ENCODE assay signal across 8 cellular contexts in the genomic region with DNA sequence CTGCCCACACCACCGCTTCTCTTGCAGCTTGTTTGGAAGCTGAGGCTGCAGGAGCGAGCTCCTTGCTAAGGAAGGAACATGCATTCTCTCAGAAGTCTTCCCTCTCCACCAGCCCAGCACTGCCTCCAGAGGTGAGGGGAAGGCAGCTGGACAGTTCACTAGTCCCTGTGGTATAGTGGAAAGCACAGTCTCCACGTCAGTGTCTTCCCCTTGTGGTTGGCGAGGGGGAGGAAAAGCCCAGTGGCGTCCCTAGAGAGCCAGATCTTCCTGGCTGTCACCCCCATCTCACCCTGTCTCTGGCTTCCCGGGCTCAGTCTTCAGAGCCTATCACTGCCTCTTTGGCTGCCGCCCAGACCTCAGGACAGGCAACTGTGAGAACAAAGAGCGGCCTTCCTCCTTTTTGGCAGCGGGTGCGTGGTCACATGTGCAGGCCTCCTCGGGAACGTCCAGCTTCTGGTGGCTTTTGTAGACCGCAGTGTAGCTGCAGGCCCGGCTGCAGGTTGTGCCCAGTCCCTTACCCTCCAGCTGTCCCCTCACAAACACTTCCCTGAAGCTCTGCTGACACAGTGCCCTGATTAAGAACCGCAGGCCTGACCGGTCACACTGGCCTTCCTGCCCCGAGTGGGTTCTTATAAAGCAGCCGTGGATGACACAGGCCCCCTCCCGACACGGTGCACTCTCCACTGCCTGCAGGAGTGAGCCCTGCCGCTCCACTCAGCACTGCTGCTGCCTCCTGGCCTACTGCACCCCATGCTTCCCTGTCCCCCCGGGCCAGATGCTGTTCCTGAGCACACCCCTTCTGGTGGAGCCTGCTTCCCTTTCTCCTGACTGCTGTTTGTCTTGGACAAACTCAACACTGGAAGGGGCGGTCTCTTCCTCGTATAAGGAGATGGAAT.
A peak's percentile ranks its signal among the peaks of the same experiment; 100 is the strongest.
DNase-seq lines count a peak whose midpoint lies in the region; ATAC-seq and TF ChIP-seq lines count a peak whose summit lies in the region.

No MANE protein-coding gene starts in this region.

- no peak for TF ChIP-seq POLR2A in erythroblast (IDR thresholded peaks at IDR 0.05; ENCODE audit: low read length)

- ATAC-seq in activated naive CD4-positive, alpha-beta T cell treated with anti-CD3 and anti-CD28 coated beads, Interleukin-2, amount 50 U/mL, for 72 hours = no peak
- ATAC-seq in natural killer cell = peak in 2 of 3 donors; percentile 57 to 59

- peaks cover 25 to 28% of the 10 kb centered on the region in 2 donors for H3K4me1 Mint-ChIP-seq in natural killer cell

- intact Hi-C loops in natural killer cell (cut with micrococcal nuclease) = no loop called here

- H3K27ac Mint-ChIP-seq in activated naive CD4-positive, alpha-beta T cell treated with anti-CD3 and anti-CD28 coated beads, Interleukin-2, amount 50 U/mL, for 72 hours = peak overlapping the region; percentile 37 to 81
- H3K27ac Mint-ChIP-seq in natural killer cell = peak overlapping the region; percentile 15 to 36

- no peak for DNase-seq in activated naive CD4-positive, alpha-beta T cell treated with anti-CD3 and anti-CD28 coated beads, Interleukin-2, amount 50 U/mL, for 72 hours (ENCODE audit: low spot score in 2 of 2)
- no peak for DNase-seq in activated naive CD4-positive, alpha-beta T cell (lab: John Stamatoyannopoulos, UW)
- DNase-seq in RPMI8226 = peak; percentile 88
- DNase-seq in erythroblast (lab: John Stamatoyannopoulos, UW) = peak; percentile 55 to 75
- no peak for DNase-seq in natural killer cell
- DNase-seq in GOT3 (lab: John Stamatoyannopoulos, UW) = no peak
- DNase-seq in NCI-H510A (lab: John Stamatoyannopoulos, UW) = no peak
- DNase-seq in activated CD8-positive, alpha-beta memory T cell treated with anti-CD3 and anti-CD28 coated beads for 24 hours = no peak

- no peaks in the 10 kb centered on the region for H3K9me3 Mint-ChIP-seq in activated naive CD4-positive, alpha-beta T cell treated with anti-CD3 and anti-CD28 coated beads, Interleukin-2, amount 50 U/mL, for 72 hours
- no peaks in the 10 kb centered on the region for H3K9me3 Mint-ChIP-seq in natural killer cell

- H3K4me3 Mint-ChIP-seq in natural killer cell = no peak overlapping the region

- TF ChIP-seq CTCF in natural killer cell (IDR thresholded peaks at IDR 0.05) = no peak

- H3K36me3 Mint-ChIP-seq in activated naive CD4-positive, alpha-beta T cell treated with anti-CD3 and anti-CD28 coated beads, Interleukin-2, amount 50 U/mL, for 72 hours = no peaks in the 10 kb centered on the region
- no peaks in the 10 kb centered on the region for H3K36me3 Mint-ChIP-seq in natural killer cell

- H3K27me3 Mint-ChIP-seq in natural killer cell (ENCODE audit: low read depth in 2 of 2) = no peaks in the 10 kb centered on the region

Comparison
In these comparisons a context has a peak if more than half of its experiments do, and no peak if none do; other contexts are left out.
1. ATAC-seq: peak in natural killer cell (2 of 3); none in activated naive CD4-positive, alpha-beta T cell treated with anti-CD3 and anti-CD28 coated beads, Interleukin-2, amount 50 U/mL, for 72 hours (0 of 2).
2. DNase-seq: peak in RPMI8226 (single experiment) and erythroblast (2 of 2); none in activated naive CD4-positive, alpha-beta T cell treated with anti-CD3 and anti-CD28 coated beads, Interleukin-2, amount 50 U/mL, for 72 hours (0 of 2), activated naive CD4-positive, alpha-beta T cell (0 of 4), natural killer cell (single experiment), GOT3 (single experiment), NCI-H510A (single experiment) and activated CD8-positive, alpha-beta memory T cell treated with anti-CD3 and anti-CD28 coated beads for 24 hours (single experiment).